1 cellular context compared by ENCODE assay signal in the genomic region with DNA sequence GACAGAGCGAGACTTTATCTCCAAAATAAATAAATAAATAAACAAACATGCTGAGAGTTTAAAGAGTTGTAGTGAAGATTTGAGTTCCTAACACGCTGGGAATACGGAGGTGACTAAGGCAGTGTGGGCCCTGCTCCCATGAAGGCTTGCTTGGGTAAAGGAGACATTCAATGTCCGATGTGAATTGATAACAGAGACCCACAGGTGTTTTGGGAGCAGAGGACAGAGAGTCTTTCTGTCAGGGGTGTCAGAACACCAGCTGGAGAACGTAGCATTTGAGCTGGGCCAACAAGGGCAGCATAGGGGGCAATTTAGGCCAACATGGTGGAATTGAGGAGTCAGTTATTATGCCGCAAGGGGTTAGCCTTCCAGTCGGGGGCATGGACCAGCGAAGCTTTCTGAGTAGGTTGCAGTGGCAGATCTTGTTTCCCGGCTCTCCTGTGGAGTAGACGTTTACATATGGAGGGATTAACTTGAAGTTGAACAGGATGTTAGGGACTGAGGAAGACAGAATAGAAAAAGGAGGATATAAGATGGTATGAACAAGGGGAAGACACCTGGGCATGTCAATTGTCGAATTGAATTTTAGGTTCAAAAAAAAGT.
TF ChIP-seq lines count a peak whose summit lies in the region.

No MANE protein-coding gene starts in this region.

TF ChIP-seq in HepG2, 621 proteins besides CTCF, POLR2A, EP300 and RAD21 (continued from another document):
- TF ChIP-seq, protein P1, sequence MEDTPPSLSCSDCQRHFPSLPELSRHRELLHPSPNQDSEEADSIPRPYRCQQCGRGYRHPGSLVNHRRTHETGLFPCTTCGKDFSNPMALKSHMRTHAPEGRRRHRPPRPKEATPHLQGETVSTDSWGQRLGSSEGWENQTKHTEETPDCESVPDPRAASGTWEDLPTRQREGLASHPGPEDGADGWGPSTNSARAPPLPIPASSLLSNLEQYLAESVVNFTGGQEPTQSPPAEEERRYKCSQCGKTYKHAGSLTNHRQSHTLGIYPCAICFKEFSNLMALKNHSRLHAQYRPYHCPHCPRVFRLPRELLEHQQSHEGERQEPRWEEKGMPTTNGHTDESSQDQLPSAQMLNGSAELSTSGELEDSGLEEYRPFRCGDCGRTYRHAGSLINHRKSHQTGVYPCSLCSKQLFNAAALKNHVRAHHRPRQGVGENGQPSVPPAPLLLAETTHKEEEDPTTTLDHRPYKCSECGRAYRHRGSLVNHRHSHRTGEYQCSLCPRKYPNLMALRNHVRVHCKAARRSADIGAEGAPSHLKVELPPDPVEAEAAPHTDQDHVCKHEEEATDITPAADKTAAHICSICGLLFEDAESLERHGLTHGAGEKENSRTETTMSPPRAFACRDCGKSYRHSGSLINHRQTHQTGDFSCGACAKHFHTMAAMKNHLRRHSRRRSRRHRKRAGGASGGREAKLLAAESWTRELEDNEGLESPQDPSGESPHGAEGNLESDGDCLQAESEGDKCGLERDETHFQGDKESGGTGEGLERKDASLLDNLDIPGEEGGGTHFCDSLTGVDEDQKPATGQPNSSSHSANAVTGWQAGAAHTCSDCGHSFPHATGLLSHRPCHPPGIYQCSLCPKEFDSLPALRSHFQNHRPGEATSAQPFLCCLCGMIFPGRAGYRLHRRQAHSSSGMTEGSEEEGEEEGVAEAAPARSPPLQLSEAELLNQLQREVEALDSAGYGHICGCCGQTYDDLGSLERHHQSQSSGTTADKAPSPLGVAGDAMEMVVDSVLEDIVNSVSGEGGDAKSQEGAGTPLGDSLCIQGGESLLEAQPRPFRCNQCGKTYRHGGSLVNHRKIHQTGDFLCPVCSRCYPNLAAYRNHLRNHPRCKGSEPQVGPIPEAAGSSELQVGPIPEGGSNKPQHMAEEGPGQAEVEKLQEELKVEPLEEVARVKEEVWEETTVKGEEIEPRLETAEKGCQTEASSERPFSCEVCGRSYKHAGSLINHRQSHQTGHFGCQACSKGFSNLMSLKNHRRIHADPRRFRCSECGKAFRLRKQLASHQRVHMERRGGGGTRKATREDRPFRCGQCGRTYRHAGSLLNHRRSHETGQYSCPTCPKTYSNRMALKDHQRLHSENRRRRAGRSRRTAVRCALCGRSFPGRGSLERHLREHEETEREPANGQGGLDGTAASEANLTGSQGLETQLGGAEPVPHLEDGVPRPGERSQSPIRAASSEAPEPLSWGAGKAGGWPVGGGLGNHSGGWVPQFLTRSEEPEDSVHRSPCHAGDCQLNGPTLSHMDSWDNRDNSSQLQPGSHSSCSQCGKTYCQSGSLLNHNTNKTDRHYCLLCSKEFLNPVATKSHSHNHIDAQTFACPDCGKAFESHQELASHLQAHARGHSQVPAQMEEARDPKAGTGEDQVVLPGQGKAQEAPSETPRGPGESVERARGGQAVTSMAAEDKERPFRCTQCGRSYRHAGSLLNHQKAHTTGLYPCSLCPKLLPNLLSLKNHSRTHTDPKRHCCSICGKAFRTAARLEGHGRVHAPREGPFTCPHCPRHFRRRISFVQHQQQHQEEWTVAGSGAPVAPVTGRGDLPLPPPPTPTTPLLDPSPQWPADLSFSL (CRISPR knock-in tag; IDR thresholded peaks at IDR 0.05): no peak
- TF ChIP-seq NR2F1 (CRISPR knock-in tag; IDR thresholded peaks at IDR 0.05) (no peak), ZNF816 (CRISPR knock-in tag; IDR thresholded peaks at IDR 0.05; ENCODE audit: borderline replicate concordance) (no peak), SUZ12 (IDR thresholded peaks at IDR 0.05; ENCODE audit: low read depth, low read length) (no peak), U2AF1 (optimal IDR thresholded peaks at IDR 0.05; ENCODE audit: low read depth, low read length) (no peak), ZNF780A (CRISPR knock-in tag; IDR thresholded peaks at IDR 0.05) (no peak), ZNF737 (CRISPR knock-in tag; IDR thresholded peaks at IDR 0.05; ENCODE audit: borderline replicate concordance) (no peak)
